ENCODE assay signal across 24 cellular contexts in genomic region chrX:150502979-150503897, GRCh38.
DNase-seq lines count a peak whose midpoint lies in the region; ATAC-seq and TF ChIP-seq lines count a peak whose summit lies in the region.
"Had no signal": no experiment of that assay in that cellular context is flagged by ENCODE, and none has a peak within 500 bp of the region (broad histone marks: within the 10 kb centered on the region; RNA-seq: fewer than 3 reads in every experiment).

No MANE protein-coding gene starts in this region.

- no peaks in the 10 kb centered on the region for H3K36me3 Mint-ChIP-seq in endodermal cell (ENCODE audit: low read depth)
- H3K36me3 Mint-ChIP-seq: brain; CD8-positive, alpha-beta memory T cell; IgD-negative memory B cell had no signal

- H3K9me3 Mint-ChIP-seq in endodermal cell = peaks cover 55% of the 10 kb centered on the region
- H3K9me3 Mint-ChIP-seq: brain; CD8-positive, alpha-beta memory T cell; IgD-negative memory B cell had no signal

- WGBS in endodermal cell (ENCODE audit: insufficient coverage in 1 of 2, insufficient read length in 1 of 2), 2 experiments = 91% methylated on average over 19 of the region's 19 CpGs; no CpG with 5 or more reads in 1 of the 2 experiments
- WGBS in prostate gland = 89% methylated on average over 15 of the region's 19 CpGs

- no peaks in the 10 kb centered on the region for H3K4me1 ChIP-seq in endodermal cell (ENCODE audit: control insufficient read depth, insufficient read depth, low read length)
- no peaks in the 10 kb centered on the region for H3K4me1 ChIP-seq in prostate gland (replicated peaks)
- H3K4me1 ChIP-seq: A549 had no signal

- H3K27ac Mint-ChIP-seq in endodermal cell = no peak overlapping the region
- H3K27ac Mint-ChIP-seq: CD8-positive, alpha-beta memory T cell; progenitor cell of endocrine pancreas; T-helper 17 cell had no signal

- H3K9ac ChIP-seq in endodermal cell (ENCODE audit: extremely low read depth, low read length, poor library complexity, severe bottlenecking) = no peak overlapping the region

- H3K36me3 ChIP-seq in endodermal cell (ENCODE audit: control insufficient read depth, insufficient read depth, low read length) = no peaks in the 10 kb centered on the region
- H3K36me3 ChIP-seq in prostate gland = no peaks in the 10 kb centered on the region
- H3K36me3 ChIP-seq: left ventricle myocardium inferior, sigmoid colon had no signal

- no peak overlapping the region for H3K4me3 Mint-ChIP-seq in endodermal cell
- H3K4me3 Mint-ChIP-seq: brain; CD8-positive, alpha-beta memory T cell; IgD-negative memory B cell; T-helper 17 cell had no signal

- ATAC-seq in Right ventricle myocardium inferior (no peak), HG02759 (IDR thresholded peaks at IDR 0.05; ENCODE audit: unreplicated experiment) (no peak)
- ATAC-seq: T-helper 17 cell had no signal

- intact Hi-C loops in cardiac septum (cut with DNase I) = no loop called here
- intact Hi-C loops in Right ventricle myocardium inferior (cut with DNase I) = no loop called here
- intact Hi-C loops in prostate gland (cut with DNase I) = loop anchor here (10.0 kb wide), 2 partner anchors 62 to 182 kb away; partner anchors contain the start of gene MTM1

- peak; percentile 51 for DNase-seq in cardiac septum (ENCODE audit: low spot score)
- DNase-seq in Right ventricle myocardium inferior (ENCODE audit: missing footprints) = no peak
- DNase-seq in endodermal cell = peak; percentile 28
- no peak for DNase-seq in prostate gland (ENCODE audit: low spot score)
- DNase-seq in SKM-1 (lab: John Stamatoyannopoulos, UW; ENCODE audit: unreplicated experiment) = no peak
- DNase-seq in dedifferentiated amniotic fluid mesenchymal stem cell (ENCODE audit: extremely low spot score) = no peak
- no peak for DNase-seq in T-helper 9 cell
- DNase-seq: activated naive CD4-positive, alpha-beta T cell; AML-193; CD8-positive, alpha-beta memory T cell; DMS 273 treated with DMSO at 0.1 percent for 48 hours; GOT3; left ventricle myocardium inferior; mesendoderm; NCI-H1048; OCI-M1; sigmoid colon; stimulated activated CD4-positive, alpha-beta T cell treated with anti-CD3 and anti-CD28 coated beads, Interleukin-4, amount 100 ng/mL, for 1 hour; T-helper 17 cell had no signal

- no peak for TF ChIP-seq POLR2A in prostate gland (IDR thresholded peaks at IDR 0.05)

- H3K4me1 Mint-ChIP-seq in endodermal cell = peaks cover 11% of the 10 kb centered on the region
- H3K4me1 Mint-ChIP-seq: CD8-positive, alpha-beta memory T cell; T-helper 17 cell had no signal

- no peak overlapping the region for H3K4me3 ChIP-seq in endodermal cell (ENCODE audit: low read length)
- H3K4me3 ChIP-seq in prostate gland = no peak overlapping the region
- H3K4me3 ChIP-seq: A549, left ventricle myocardium inferior, sigmoid colon had no signal

- H3K27me3 Mint-ChIP-seq in endodermal cell (ENCODE audit: insufficient read depth) = peaks cover 4% of the 10 kb centered on the region
- H3K27me3 Mint-ChIP-seq: brain, T-helper 17 cell had no signal

- H3K27me3 ChIP-seq in endodermal cell (ENCODE audit: control insufficient read depth, insufficient read depth, low read length, poor library complexity, severe bottlenecking) (no peaks in the 10 kb centered on the region), prostate gland (replicated peaks; ENCODE audit: insufficient read depth) (no peaks in the 10 kb centered on the region)
- H3K27me3 ChIP-seq: sigmoid colon had no signal

- H3K9me3 ChIP-seq in endodermal cell (ENCODE audit: control insufficient read depth, low read length) (no peaks in the 10 kb centered on the region), prostate gland (no peaks in the 10 kb centered on the region)
- H3K9me3 ChIP-seq: A549, left ventricle myocardium inferior, sigmoid colon had no signal

- H3K27ac ChIP-seq in endodermal cell (ENCODE audit: low read depth, low read length) (no peak overlapping the region), prostate gland (peak overlapping the region; percentile 19 to 30)
- H3K27ac ChIP-seq: A549 had no signal

- TF ChIP-seq CTCF in endodermal cell (conservative IDR thresholded peaks at IDR 0.05) = no peak
- no peak for TF ChIP-seq CTCF in prostate gland (IDR thresholded peaks at IDR 0.05)

Comparison
In these comparisons a context has a peak if more than half of its experiments do, and no peak if none do; other contexts are left out.
1. DNase-seq: peak in cardiac septum (single experiment) and endodermal cell (single experiment); none in Right ventricle myocardium inferior (single experiment), prostate gland (single experiment), SKM-1 (single experiment), dedifferentiated amniotic fluid mesenchymal stem cell (single experiment) and T-helper 9 cell (single experiment).